In genomic region chr7:154474903-154475520, GRCh38 we compare ENCODE assay signal across 2 cellular contexts.
TF ChIP-seq lines count a peak whose summit lies in the region.

No MANE protein-coding gene starts in this region.

TF ChIP-seq in GM23338, 12 proteins besides CTCF, POLR2A, EP300 and RAD21 (continued from another document):
- TF ChIP-seq REST (IDR thresholded peaks at IDR 0.05; ENCODE audit: unreplicated experiment) (no peak), EZH2 (IDR thresholded peaks at IDR 0.05; ENCODE audit: low read depth, unreplicated experiment) (no peak), JUNB (IDR thresholded peaks at IDR 0.05; ENCODE audit: unreplicated experiment) (no peak), POLR2AphosphoS5 (IDR thresholded peaks at IDR 0.05; ENCODE audit: low read depth) (no peak), NANOG (IDR thresholded peaks at IDR 0.05; ENCODE audit: borderline replicate concordance) (no peak), ZNF114 (CRISPR knock-in tag; IDR thresholded peaks at IDR 0.05) (no peak), ZNF462 (CRISPR knock-in tag; IDR thresholded peaks at IDR 0.05) (no peak)

TF ChIP-seq in SK-N-SH treated with all-trans-retinoic acid at 6 μM for 48 hours, 23 proteins besides CTCF, POLR2A, EP300 and RAD21 (continued from another document):
- TF ChIP-seq CREB5 (CRISPR knock-in tag; IDR thresholded peaks at IDR 0.05; ENCODE audit: low read depth), result no peak
- TF ChIP-seq ZNF8 (CRISPR knock-in tag; IDR thresholded peaks at IDR 0.05), result no peak
- no peak for TF ChIP-seq GLIS3 (CRISPR knock-in tag; IDR thresholded peaks at IDR 0.05)
- TF ChIP-seq CSDC2 (CRISPR knock-in tag; IDR thresholded peaks at IDR 0.05), result no peak
- no peak for TF ChIP-seq PATZ1 (CRISPR knock-in tag; IDR thresholded peaks at IDR 0.05; ENCODE audit: borderline replicate concordance)
